9 cellular contexts compared by ENCODE assay signal in the genomic region with DNA sequence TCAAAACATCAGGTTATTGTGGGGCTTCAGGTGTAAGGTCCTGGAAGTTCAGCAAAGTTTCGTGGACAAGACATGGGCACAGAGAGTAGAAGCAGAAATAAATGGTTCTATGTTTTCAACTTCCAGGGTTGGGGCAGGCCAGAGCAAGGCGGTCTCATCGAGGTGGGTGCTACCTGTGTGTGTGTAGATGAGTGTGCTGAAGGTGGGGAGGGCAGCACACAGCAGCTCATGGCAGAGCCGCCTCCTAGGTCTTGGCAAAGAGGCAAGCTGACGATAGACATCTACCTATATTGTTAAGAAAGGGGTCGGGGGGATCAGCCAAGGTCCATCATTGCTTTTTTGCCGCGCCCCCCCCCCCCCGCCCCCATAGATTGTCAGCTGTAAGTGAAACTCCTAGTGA. TPM values are rescaled to one million over a fixed set of nuclear protein-coding genes. Genes with fewer than 3 reads are reported as not detected.
DNase-seq lines count a peak whose midpoint lies in the region; ATAC-seq and TF ChIP-seq lines count a peak whose summit lies in the region.
"Had no signal": no experiment of that assay in that cellular context is flagged by ENCODE, and none has a peak within 500 bp of the region (broad histone marks: within the 10 kb centered on the region; RNA-seq: fewer than 3 reads in every experiment).

No MANE protein-coding gene starts in this region.

- peak overlapping the region; percentile 85 for H3K27ac Mint-ChIP-seq in T-helper 2 cell treated with Interferon-gamma antibody and Interleukin-4, amounts not matched to agents 5 μg/mL and 100 μg/mL, for 36 hours

- no peaks in the 10 kb centered on the region for H3K27me3 ChIP-seq in SJSA1 (replicated peaks)
- H3K27me3 ChIP-seq in esophagus squamous epithelium, result no peaks in the 10 kb centered on the region
- no peaks in the 10 kb centered on the region for H3K27me3 ChIP-seq in spleen (replicated peaks in 1 of 7)

- TF ChIP-seq POLR2A in esophagus squamous epithelium (IDR thresholded peaks at IDR 0.05) (no peak), spleen (IDR thresholded peaks at IDR 0.05) (no peak)

- H3K27ac ChIP-seq in SJSA1 (peak overlapping the region; percentile 49; the same call in 1 of the 2 replicates), esophagus squamous epithelium (peak overlapping the region; percentile 90 to 98 (median 92)), spleen (peak overlapping the region; percentile 76 to 94 (median 88))

- no peak for DNase-seq in T-helper 2 cell treated with Interferon-gamma antibody and Interleukin-4, amounts not matched to agents 5 μg/mL and 100 μg/mL, for 36 hours (ENCODE audit: low spot score)
- DNase-seq in T-helper 2 cell (no peak), SJSA1 (ENCODE audit: low read depth in 1 of 2, low spot score in 2 of 2) (no peak), esophagus squamous epithelium (lab: John Stamatoyannopoulos, UW) (no peak), spleen (peak; percentile 74), NCI-H2107 treated with DMSO at 0.1 percent for 48 hours (lab: John Stamatoyannopoulos, UW; ENCODE audit: unreplicated experiment) (no peak)

- no peaks in the 10 kb centered on the region for H3K9me3 Mint-ChIP-seq in T-helper 2 cell treated with Interferon-gamma antibody and Interleukin-4, amounts not matched to agents 5 μg/mL and 100 μg/mL, for 36 hours

- peaks cover 59% of the 10 kb centered on the region for H3K36me3 Mint-ChIP-seq in T-helper 2 cell treated with Interferon-gamma antibody and Interleukin-4, amounts not matched to agents 5 μg/mL and 100 μg/mL, for 36 hours (ENCODE audit: low read depth)

- no peak overlapping the region for H3K4me3 ChIP-seq in SJSA1
- no peak overlapping the region for H3K4me3 ChIP-seq in esophagus squamous epithelium
- peak overlapping the region in 1 of 8 donors; percentile 89 for H3K4me3 ChIP-seq in spleen
- H3K4me3 ChIP-seq: thoracic aorta had no signal

- TF ChIP-seq CTCF in esophagus squamous epithelium (IDR thresholded peaks at IDR 0.05), result no peak
- TF ChIP-seq CTCF in spleen (IDR thresholded peaks at IDR 0.05 in 8 of 11, conservative IDR thresholded peaks at IDR 0.05 in 3 of 11), result no peak

- H3K36me3 ChIP-seq in SJSA1 (peaks cover 80% of the 10 kb centered on the region), esophagus squamous epithelium (peaks cover 6 to 46% (median 13%) of the 10 kb centered on the region in 3 donors), spleen (peaks cover 0 to 55% (median 19%) of the 10 kb centered on the region in 6 donors)

- intact Hi-C loops in esophagus squamous epithelium (cut with DNase I) (no loop called here), spleen (cut with DNase I; ENCODE audit: low total_unique reads) (loop anchor here (10.0 kb wide), 1 partner anchor 185 kb away; no protein-coding TSS in a partner anchor)

- 70 to 73% methylated on average over 7 to 9 of the region's 9 CpGs for WGBS in esophagus squamous epithelium, 2 donors
- WGBS in spleen, 5 donors, result 58 to 69% (median 65%) methylated on average over 9 of the region's 9 CpGs

- peak overlapping the region; percentile 49 for H3K4me3 Mint-ChIP-seq in T-helper 2 cell treated with Interferon-gamma antibody and Interleukin-4, amounts not matched to agents 5 μg/mL and 100 μg/mL, for 36 hours

- peaks cover 67% of the 10 kb centered on the region for H3K4me1 Mint-ChIP-seq in T-helper 2 cell treated with Interferon-gamma antibody and Interleukin-4, amounts not matched to agents 5 μg/mL and 100 μg/mL, for 36 hours (ENCODE audit: low read depth)

- ATAC-seq in GM19467 (IDR thresholded peaks at IDR 0.05; ENCODE audit: unreplicated experiment), result no peak
- no peak for ATAC-seq in HG02610 (IDR thresholded peaks at IDR 0.05; ENCODE audit: unreplicated experiment)

- H3K9me3 ChIP-seq in SJSA1 (replicated peaks) (no peaks in the 10 kb centered on the region), esophagus squamous epithelium (no peaks in the 10 kb centered on the region), spleen (no peaks in the 10 kb centered on the region)
- H3K9me3 ChIP-seq: thoracic aorta had no signal

- no peaks in the 10 kb centered on the region for H3K27me3 Mint-ChIP-seq in T-helper 2 cell treated with Interferon-gamma antibody and Interleukin-4, amounts not matched to agents 5 μg/mL and 100 μg/mL, for 36 hours (ENCODE audit: low read depth)

- H3K4me1 ChIP-seq in SJSA1 (replicated peaks), result peaks cover 36% of the 10 kb centered on the region
- H3K4me1 ChIP-seq in esophagus squamous epithelium, result peaks cover 46 to 68% (median 48%) of the 10 kb centered on the region in 3 donors
- H3K4me1 ChIP-seq in spleen, result peaks cover 46 to 94% (median 78%) of the 10 kb centered on the region in 6 donors

RNA-seq across cellular contexts. Expression of a gene that starts 3.8 kb away (rescaled TPM):
- 37.6 and 56.2 TPM in 2 replicates for total RNA-seq in SJSA1 (2014; rRNA removed; shearing (Covaris generic))
- total RNA-seq in esophagus squamous epithelium (10 to 100 TPM; 24.0 to 74.4 (median 49.8) TPM), spleen (10 to 100 TPM; 52.1 to 90.4 (median 80.8) TPM)
- polyA plus RNA-seq in spleen, result 100 to 1,000 TPM in 2 of 3 donors, 10 to 100 TPM in 1; 90.6 to 181 (median 170) TPM

RNA-seq across cellular contexts. Expression of a gene that starts 3.9 kb away (rescaled TPM):
- total RNA-seq in SJSA1 (2014; rRNA removed; shearing (Covaris generic)), result 456 and 457 TPM in 2 replicates
- total RNA-seq in esophagus squamous epithelium, result 100 to 1,000 TPM in 2 of 4 donors, 10 to 100 TPM in 2; 88.7 to 184 (median 108) TPM
- 100 to 1,000 TPM in 5 of 7 donors, 10 to 100 TPM in 2; 74.5 to 173 (median 106) TPM for total RNA-seq in spleen
- polyA plus RNA-seq in spleen, result 100 to 1,000 TPM; 131 to 174 (median 154) TPM

RNA-seq across cellular contexts. Expression of a gene that starts 12.0 kb away (rescaled TPM):
- 121 and 296 TPM in 2 replicates for total RNA-seq in SJSA1 (2014; rRNA removed; shearing (Covaris generic))
- total RNA-seq in esophagus squamous epithelium, result 10 to 100 TPM in 2 of 4 donors, 1 to 10 TPM in 2; 7.4 to 15.3 (median 9.5) TPM
- 10 to 100 TPM; 19.3 to 80.7 (median 26.7) TPM for total RNA-seq in spleen
- polyA plus RNA-seq in spleen, result 10 to 100 TPM; 25.9 to 32.5 (median 26.2) TPM

RNA-seq across cellular contexts. Expression of a gene that starts 51.8 kb away (rescaled TPM):
- 360 and 397 TPM in 2 replicates for total RNA-seq in SJSA1 (2014; rRNA removed; shearing (Covaris generic))
- total RNA-seq in esophagus squamous epithelium (100 to 1,000 TPM; 225 to 384 (median 257) TPM), spleen (100 to 1,000 TPM in 4 of 7 donors, 10 to 100 TPM in 3; 92.4 to 211 (median 109) TPM)
- 10 to 100 TPM; 50.1 to 96.6 (median 72.5) TPM for polyA plus RNA-seq in spleen

RNA-seq across cellular contexts. Expression of a gene that starts 58.0 kb away (rescaled TPM):
- total RNA-seq in SJSA1 (2014; rRNA removed; shearing (Covaris generic)), result 1.6 TPM in 1 of 2 replicates, not detected in the other
- total RNA-seq in esophagus squamous epithelium (10 to 100 TPM; 32.7 to 37.8 (median 34.8) TPM), spleen (100 to 1,000 TPM in 1 of 7 donors, 10 to 100 TPM in 6; 61.5 to 111 (median 77.1) TPM)
- 10 to 100 TPM; 45.3 to 95.9 (median 61.6) TPM for polyA plus RNA-seq in spleen
